ENCODE assay signal across 8 cellular contexts in genomic region chr6:32952817-32953739, GRCh38. TPM values are rescaled to one million over a fixed set of nuclear protein-coding genes. Genes with fewer than 3 reads are reported as not detected.
DNase-seq lines count a peak whose midpoint lies in the region; ATAC-seq and TF ChIP-seq lines count a peak whose summit lies in the region.

Gene HLA-DMA, minus strand, starts transcription at chr6:32953097. Its CDS starts 61 bp downstream, at chr6:32953036.

- H3K4me1 ChIP-seq in heart right ventricle = peaks cover 0 to 61% (median 16%) of the 10 kb centered on the region in 9 donors

- no peaks in the 10 kb centered on the region for H3K27me3 Mint-ChIP-seq in IgD-negative memory B cell
- H3K27me3 Mint-ChIP-seq in progenitor cell of endocrine pancreas = peaks cover 30% of the 10 kb centered on the region

- H3K9me3 Mint-ChIP-seq in IgD-negative memory B cell = no peaks in the 10 kb centered on the region
- no peaks in the 10 kb centered on the region for H3K9me3 Mint-ChIP-seq in progenitor cell of endocrine pancreas (ENCODE audit: low read depth)

- H3K4me3 Mint-ChIP-seq in IgD-negative memory B cell = peak within 1 kb of the TSS; percentile 96 to 99 (median 98)
- H3K4me3 Mint-ChIP-seq in progenitor cell of endocrine pancreas (ENCODE audit: low read depth) = no peak within 1 kb of the TSS

- H3K4me1 Mint-ChIP-seq in IgD-negative memory B cell = peaks cover 55 to 66% (median 58%) of the 10 kb centered on the region in 3 donors
- no peaks in the 10 kb centered on the region for H3K4me1 Mint-ChIP-seq in progenitor cell of endocrine pancreas (ENCODE audit: low read depth)

- ATAC-seq in GM21723 (IDR thresholded peaks at IDR 0.05; ENCODE audit: unreplicated experiment) = peak; percentile 85
- peak; percentile 98 to 100 (median 99) for ATAC-seq in heart right ventricle

- TF ChIP-seq CTCF in heart right ventricle (IDR thresholded peaks at IDR 0.05) (peak; percentile 71 to 91 (median 84)), progenitor cell of endocrine pancreas (IDR thresholded peaks at IDR 0.05; ENCODE audit: unreplicated experiment) (peak; percentile 77)

- H3K27me3 ChIP-seq in heart right ventricle = no peaks in the 10 kb centered on the region

- H3K36me3 Mint-ChIP-seq in IgD-negative memory B cell = no peaks in the 10 kb centered on the region
- H3K36me3 Mint-ChIP-seq in progenitor cell of endocrine pancreas (ENCODE audit: insufficient read depth) = no peaks in the 10 kb centered on the region

- H3K27ac ChIP-seq in heart right ventricle = peak within 1 kb of the TSS in 9 of 10 donors; percentile 61 to 90 (median 74)

- DNase-seq in GM04503 (ENCODE audit: low read depth) = peak; percentile 98
- DNase-seq in SW480 (ENCODE audit: low spot score) = peak; percentile 89
- peak; percentile 86 for DNase-seq in amniotic stem cell (lab: John Stamatoyannopoulos, UW)
- peak; percentile 70 to 92 for DNase-seq in heart right ventricle
- DNase-seq in progenitor cell of endocrine pancreas (ENCODE audit: low spot score, unreplicated experiment) = peak; percentile 53
- no peak for DNase-seq in NCI-H1436 treated with DMSO at 0.1 percent for 48 hours (lab: John Stamatoyannopoulos, UW)

- H3K36me3 ChIP-seq in heart right ventricle = peaks cover 0 to 21% (median 0%) of the 10 kb centered on the region in 9 donors

- H3K27ac Mint-ChIP-seq in IgD-negative memory B cell (peak within 1 kb of the TSS; percentile 84 to 98 (median 96)), progenitor cell of endocrine pancreas (peak within 1 kb of the TSS; percentile 31)

- intact Hi-C loops in heart right ventricle (cut with DNase I) = loop anchor here in 2 of 10 donors (1.0 to 5.0 kb wide), 4 partner anchors 12 to 66 kb away; partner anchors contain the start of genes BRD2 (in 1 of the 2) and HLA-DMB (in 1 of the 2)

- H3K9me3 ChIP-seq in heart right ventricle = no peaks in the 10 kb centered on the region

- WGBS in heart right ventricle, 2 donors = 32 to 39% methylated on average over 10 of the region's 10 CpGs

- H3K4me3 ChIP-seq in heart right ventricle = peak within 1 kb of the TSS in 9 of 10 donors; percentile 19 to 55 (median 44)

RNA-seq across cellular contexts. Expression of gene HLA-DMA, which starts in this region (rescaled TPM):
- polyA plus RNA-seq in IgD-negative memory B cell (946 TPM), heart right ventricle (10 to 100 TPM; 11.8 to 47.6 TPM)
- total RNA-seq in heart right ventricle (100 to 1,000 TPM in 1 of 10 donors, 10 to 100 TPM in 8, 1 to 10 TPM in 1; 7.8 to 106 (median 14.5) TPM), progenitor cell of endocrine pancreas (3.3 and 3.4 TPM in 2 replicates)

Comparison
In these comparisons a context has a peak if more than half of its experiments do, and no peak if none do; other contexts are left out.
1. RNA of gene HLA-DMA (polyA plus RNA-seq): 946 TPM in IgD-negative memory B cell (single experiment); 11.8 to 47.6 TPM in heart right ventricle; every median in the first group is over 10 times any median in the second.